8 cellular contexts compared by ENCODE assay signal in the genomic region with DNA sequence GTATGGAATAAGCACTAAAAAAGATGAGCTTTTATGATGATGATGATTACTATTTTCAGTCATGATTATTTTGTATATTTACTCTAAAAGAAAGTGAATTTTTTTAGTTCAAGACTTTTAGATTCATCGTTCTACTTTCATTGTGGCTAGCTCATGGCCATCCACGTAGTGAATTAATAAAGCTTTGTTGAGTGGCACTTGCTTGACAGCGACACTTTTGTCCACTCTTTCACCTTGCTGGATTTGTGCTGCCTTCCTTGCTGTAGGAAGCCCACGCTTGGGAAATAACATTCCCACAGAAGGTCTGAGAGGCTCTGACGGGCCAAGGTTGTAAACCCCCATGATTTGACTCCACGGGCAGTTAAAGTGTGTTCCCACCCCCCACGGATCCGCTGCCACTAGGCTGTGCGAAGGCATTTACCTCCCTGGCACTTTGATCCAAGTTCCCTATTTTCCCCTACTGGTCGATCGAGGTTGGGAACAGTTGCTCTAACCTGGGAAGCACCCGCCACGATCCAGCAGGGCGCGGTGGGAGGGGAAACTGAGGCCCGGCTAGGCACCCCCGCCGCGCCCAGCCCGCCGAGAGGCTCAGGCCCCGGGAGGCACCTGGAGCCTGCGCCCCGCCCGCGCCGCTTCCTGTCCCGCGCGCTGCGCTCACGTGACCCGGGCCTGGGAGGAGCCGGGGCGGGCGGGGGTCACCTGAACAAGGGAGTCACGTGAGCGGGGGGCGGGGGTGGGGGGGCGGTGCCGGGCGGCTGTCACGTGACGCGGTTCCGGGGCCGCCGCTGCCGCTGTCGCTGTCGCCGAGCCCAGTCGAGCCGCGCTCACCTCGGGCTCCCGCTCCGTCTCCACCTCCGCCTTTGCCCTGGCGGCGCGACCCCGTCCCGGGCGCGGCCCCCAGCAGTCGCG. TPM values are rescaled to one million over a fixed set of nuclear protein-coding genes. Genes with fewer than 3 reads are reported as not detected.
DNase-seq lines count a peak whose midpoint lies in the region; ATAC-seq, FAIRE-seq and TF ChIP-seq lines count a peak whose summit lies in the region.

A gene with protein sequence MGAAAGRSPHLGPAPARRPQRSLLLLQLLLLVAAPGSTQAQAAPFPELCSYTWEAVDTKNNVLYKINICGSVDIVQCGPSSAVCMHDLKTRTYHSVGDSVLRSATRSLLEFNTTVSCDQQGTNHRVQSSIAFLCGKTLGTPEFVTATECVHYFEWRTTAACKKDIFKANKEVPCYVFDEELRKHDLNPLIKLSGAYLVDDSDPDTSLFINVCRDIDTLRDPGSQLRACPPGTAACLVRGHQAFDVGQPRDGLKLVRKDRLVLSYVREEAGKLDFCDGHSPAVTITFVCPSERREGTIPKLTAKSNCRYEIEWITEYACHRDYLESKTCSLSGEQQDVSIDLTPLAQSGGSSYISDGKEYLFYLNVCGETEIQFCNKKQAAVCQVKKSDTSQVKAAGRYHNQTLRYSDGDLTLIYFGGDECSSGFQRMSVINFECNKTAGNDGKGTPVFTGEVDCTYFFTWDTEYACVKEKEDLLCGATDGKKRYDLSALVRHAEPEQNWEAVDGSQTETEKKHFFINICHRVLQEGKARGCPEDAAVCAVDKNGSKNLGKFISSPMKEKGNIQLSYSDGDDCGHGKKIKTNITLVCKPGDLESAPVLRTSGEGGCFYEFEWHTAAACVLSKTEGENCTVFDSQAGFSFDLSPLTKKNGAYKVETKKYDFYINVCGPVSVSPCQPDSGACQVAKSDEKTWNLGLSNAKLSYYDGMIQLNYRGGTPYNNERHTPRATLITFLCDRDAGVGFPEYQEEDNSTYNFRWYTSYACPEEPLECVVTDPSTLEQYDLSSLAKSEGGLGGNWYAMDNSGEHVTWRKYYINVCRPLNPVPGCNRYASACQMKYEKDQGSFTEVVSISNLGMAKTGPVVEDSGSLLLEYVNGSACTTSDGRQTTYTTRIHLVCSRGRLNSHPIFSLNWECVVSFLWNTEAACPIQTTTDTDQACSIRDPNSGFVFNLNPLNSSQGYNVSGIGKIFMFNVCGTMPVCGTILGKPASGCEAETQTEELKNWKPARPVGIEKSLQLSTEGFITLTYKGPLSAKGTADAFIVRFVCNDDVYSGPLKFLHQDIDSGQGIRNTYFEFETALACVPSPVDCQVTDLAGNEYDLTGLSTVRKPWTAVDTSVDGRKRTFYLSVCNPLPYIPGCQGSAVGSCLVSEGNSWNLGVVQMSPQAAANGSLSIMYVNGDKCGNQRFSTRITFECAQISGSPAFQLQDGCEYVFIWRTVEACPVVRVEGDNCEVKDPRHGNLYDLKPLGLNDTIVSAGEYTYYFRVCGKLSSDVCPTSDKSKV (N-terminal part only) (plus strand): TSS at position 788 of the 909 bp plus-strand sequence. CDS start 165 bp downstream, outside the sequence.

- peak within 1 kb of the TSS; percentile 93 for H3K27ac Mint-ChIP-seq in Calu3 (ENCODE audit: unreplicated experiment)

- H3K4me2 ChIP-seq in OCI-LY3 (ENCODE audit: low read length) (peak within 1 kb of the TSS; percentile 94), endothelial cell of umbilical vein (ENCODE audit: insufficient read depth, low read length) (peak within 1 kb of the TSS; percentile 98)

- TF ChIP-seq POLR2A in endothelial cell of umbilical vein (IDR thresholded peaks at IDR 0.05; ENCODE audit: low read depth, low read length): peak; percentile 67

- POLR2A ChIA-PET in endothelial cell of umbilical vein (lab: Charles Lee): interaction anchor here (0.9 kb wide), 1 partner anchor 866 kb away, joined by 3 read pairs; no protein-coding TSS in a partner anchor

- H3K36me3 Mint-ChIP-seq in Calu3 (ENCODE audit: insufficient read depth, unreplicated experiment): peaks cover 19% of the 10 kb centered on the region

- dilution Hi-C loops in endothelial cell of umbilical vein (cut with MboI; ENCODE audit: extremely low pct_ligation_motif_present, low sequenced_read_pairs): no loop called here

- no peaks in the 10 kb centered on the region for H3K36me3 ChIP-seq in OCI-LY3 (replicated peaks; ENCODE audit: low read depth, low read length)
- no peaks in the 10 kb centered on the region for H3K36me3 ChIP-seq in endothelial cell of umbilical vein (ENCODE audit: control insufficient read depth in 2 of 2, extremely low read depth in 1 of 2, insufficient read depth in 2 of 2, low read length in 2 of 2)

- H3K79me2 ChIP-seq in OCI-LY3 (ENCODE audit: low read length): peaks cover 44% of the 10 kb centered on the region
- peaks cover 5% of the 10 kb centered on the region for H3K79me2 ChIP-seq in endothelial cell of umbilical vein (ENCODE audit: control insufficient read depth, insufficient read depth, low read length)

- CTCF ChIA-PET in Calu3 (lab: Charles Lee) (interaction anchor here (0.5 to 1.1 kb wide), 2 partner anchors 10 to 160 kb away, joined by 3 to 5 read pairs; no protein-coding TSS in a partner anchor), endothelial cell of umbilical vein (lab: Charles Lee) (interaction anchor here (0.9 to 2.2 kb wide), 7 partner anchors 8 to 120 kb away, joined by 3 to 7 read pairs (median 3); no protein-coding TSS in a partner anchor)

- peak; percentile 86 for ATAC-seq in GM21360 (IDR thresholded peaks at IDR 0.05; ENCODE audit: unreplicated experiment)

- H3K4me3 ChIP-seq in OCI-LY3 (ENCODE audit: low read length) (peak within 1 kb of the TSS; percentile 96), endothelial cell of umbilical vein (replicated peaks in 1 of 3; ENCODE audit: insufficient read depth in 1 of 3, low read depth in 1 of 3, low read length in 3 of 3) (peak within 1 kb of the TSS; percentile 71 to 93 (median 79))

- TF ChIP-seq CTCF in Calu3 (IDR thresholded peaks at IDR 0.05; ENCODE audit: unreplicated experiment) (no peak), OCI-LY3 (IDR thresholded peaks at IDR 0.05; ENCODE audit: low read depth, low read length) (no peak), endothelial cell of umbilical vein (IDR thresholded peaks at IDR 0.05; ENCODE audit: extremely low read depth in 1 of 2, insufficient read depth in 1 of 2, low read depth in 1 of 2, low read length in 2 of 2) (peak in 1 of 2 donors; percentile 23)

- H4K20me1 ChIP-seq in OCI-LY3 (ENCODE audit: insufficient read depth, low read length): peaks cover 6% of the 10 kb centered on the region; the same call in 1 of the 2 replicates
- H4K20me1 ChIP-seq in endothelial cell of umbilical vein (replicated peaks; ENCODE audit: control insufficient read depth, extremely low read depth, insufficient read depth, low read length): peaks cover 3% of the 10 kb centered on the region

- H3K9me3 ChIP-seq in OCI-LY3 (ENCODE audit: insufficient read depth, low read length) (no peaks in the 10 kb centered on the region), endothelial cell of umbilical vein (replicated peaks; ENCODE audit: control insufficient read depth, insufficient read depth, low read length) (no peaks in the 10 kb centered on the region)

- intact Hi-C loops in Calu3 (cut with micrococcal nuclease; ENCODE audit: unreplicated experiment) (no loop called here), endothelial cell of umbilical vein (cut with micrococcal nuclease) (loop anchor here (1.0 to 5.0 kb wide), 2 partner anchors 119 to 179 kb away; a partner anchor contains a TSS)

- peak within 1 kb of the TSS; percentile 84 for H3K4me3 Mint-ChIP-seq in Calu3 (ENCODE audit: low read depth, unreplicated experiment)

- H3K27ac ChIP-seq in OCI-LY3 (ENCODE audit: low read length): peak within 1 kb of the TSS; percentile 45
- peak within 1 kb of the TSS; percentile 58 for H3K27ac ChIP-seq in endothelial cell of umbilical vein (ENCODE audit: insufficient read depth, low read depth, low read length)

- BruUV-seq in Calu3 (replicated peaks; lab: Mats Ljungman, UMichigan) (TSS peak; percentile 95), endothelial cell of umbilical vein (replicated peaks; lab: Mats Ljungman, UMichigan) (TSS peak; percentile 66)

- peaks cover 16% of the 10 kb centered on the region for H3K27me3 Mint-ChIP-seq in Calu3 (ENCODE audit: unreplicated experiment)

- H3K9me3 Mint-ChIP-seq in Calu3 (ENCODE audit: low read depth, unreplicated experiment): no peaks in the 10 kb centered on the region

- peaks cover 16% of the 10 kb centered on the region for H3K4me1 Mint-ChIP-seq in Calu3 (ENCODE audit: low read depth, unreplicated experiment)

- H3K9me1 ChIP-seq in endothelial cell of umbilical vein (replicated peaks; ENCODE audit: control insufficient read depth, extremely low read depth, insufficient read depth, low read length): no peaks in the 10 kb centered on the region

- H3K9ac ChIP-seq in OCI-LY3 (ENCODE audit: low read length) (peak within 1 kb of the TSS; percentile 98), endothelial cell of umbilical vein (replicated peaks; ENCODE audit: extremely low read depth, insufficient read depth, low read length) (peak within 1 kb of the TSS; percentile 76)

- FAIRE-seq in endothelial cell of umbilical vein (lab: Jason Lieb, UNC): peak; percentile 61

- H3K27me3 ChIP-seq in OCI-LY3 (ENCODE audit: low read depth, low read length) (no peaks in the 10 kb centered on the region), endothelial cell of umbilical vein (ENCODE audit: control insufficient read depth in 2 of 2, insufficient read depth in 2 of 2, low read length in 2 of 2) (peaks cover 6 to 14% of the 10 kb centered on the region in 2 experiments)

- H3K4me1 ChIP-seq in OCI-LY3 (ENCODE audit: low read length) (peaks cover 13% of the 10 kb centered on the region), endothelial cell of umbilical vein (ENCODE audit: control insufficient read depth, extremely low read depth, insufficient read depth, low read length) (peaks cover 8% of the 10 kb centered on the region)

- DNase-seq in Calu3 (peak; percentile 95), HT1080 (ENCODE audit: low read depth) (peak; percentile 75), activated T-cell treated with anti-CD3 and anti-CD28 coated beads for 1 hour (ENCODE audit: low read depth) (peak; percentile 93), endothelial cell of umbilical vein (ENCODE audit: low read depth, low spot score) (peak; percentile 69), middle frontal gyrus (ENCODE audit: extremely low spot score, low spot score) (peak; percentile 77)
- DNase-seq in stimulated activated CD8-positive, alpha-beta memory T cell treated with anti-CD3 and anti-CD28 coated beads, Interleukin-2, amount 100 ng/mL, for 1 hour (ENCODE audit: low read depth in 2 of 2): peak; percentile 83 to 87

- H2AFZ ChIP-seq in OCI-LY3 (ENCODE audit: low read depth, low read length): peak within 1 kb of the TSS; percentile 53; the same call in 1 of the 2 replicates
- H2AFZ ChIP-seq in endothelial cell of umbilical vein (ENCODE audit: low read depth, low read length): peak within 1 kb of the TSS; percentile 99

RNA-seq across cellular contexts. Expression of the gene that starts here (rescaled TPM):
- 109 and 127 TPM in 2 replicates for total RNA-seq in Calu3 (2022)
- 38.1 and 39.1 TPM in 2 replicates for total RNA-seq in HT1080 (2014; rRNA removed; shearing (Covaris generic))
- polyA plus RNA-seq in HT1080 (2015; cell fraction: cytosol; rRNA removed): 21.5 and 25.1 TPM in 2 replicates
- 236 and 253 TPM in 2 replicates for polyA plus RNA-seq in HT1080 (2015; cell fraction: nucleus; rRNA removed)
- total RNA-seq in endothelial cell of umbilical vein: 59.7 and 60.2 TPM in 2 replicates
- polyA plus RNA-seq in endothelial cell of umbilical vein: 11.3 and 16.3 TPM in 2 replicates
- 16.8 and 16.9 TPM in 2 replicates for polyA plus RNA-seq in endothelial cell of umbilical vein (2011; cell fraction: cytosol; rRNA removed)
- polyA plus RNA-seq in endothelial cell of umbilical vein (2011; cell fraction: nucleus; rRNA removed): 29.3 and 33.9 TPM in 2 replicates
- 35.0 and 39.8 TPM in 2 replicates for polyA plus RNA-seq in endothelial cell of umbilical vein (2012)
- 86.9 and 104 TPM in 2 replicates for polyA minus RNA-seq in endothelial cell of umbilical vein
- 14.3 TPM for polyA minus RNA-seq in endothelial cell of umbilical vein (2011; cell fraction: cytosol; rRNA and poly(A)+ RNA removed)
- 71.1 and 81.1 TPM in 2 replicates for polyA minus RNA-seq in endothelial cell of umbilical vein (2011; cell fraction: nucleus; rRNA and poly(A)+ RNA removed)

Comparison
In these comparisons a context has a peak if more than half of its experiments do, and no peak if none do; other contexts are left out.
1. Peak in every context shown above with its lines: DNase-seq, ATAC-seq, H3K4me3 ChIP-seq and H3K27ac ChIP-seq.